Comparison of ENCODE assay signal across 1 cellular context in genomic region chr2:173965372-173966025, GRCh38.
A peak's percentile ranks its signal among the peaks of the same experiment; 100 is the strongest.
TF ChIP-seq lines count a peak whose summit lies in the region.

SP3 (minus strand) TSS chr2:173965373; CDS start chr2:173965171, 202 bp downstream.

TF ChIP-seq in HepG2, 621 proteins besides CTCF, POLR2A, EP300 and RAD21 (continued from another document and continues in another):
- TF ChIP-seq HINFP (CRISPR knock-in tag; IDR thresholded peaks at IDR 0.05; ENCODE audit: low read depth) (peak; percentile 56; the same call in 1 of the 2 replicates), ZNF281 (CRISPR knock-in tag; IDR thresholded peaks at IDR 0.05; ENCODE audit: borderline replicate concordance) (peak; percentile 51; the same call in 1 of the 2 replicates), CREB3 (CRISPR knock-in tag; IDR thresholded peaks at IDR 0.05) (no peak), SATB2 (CRISPR knock-in tag; IDR thresholded peaks at IDR 0.05) (no peak), FOXP1 (IDR thresholded peaks at IDR 0.05) (no peak), FOXP1 (CRISPR knock-in tag; IDR thresholded peaks at IDR 0.05) (0 out of 2 replicates have a peak, but pooled peaks have one; percentile 16), SMARCE1 (IDR thresholded peaks at IDR 0.05; ENCODE audit: borderline replicate concordance) (no peak), CBX5 (CRISPR knock-in tag; IDR thresholded peaks at IDR 0.05; ENCODE audit: borderline replicate concordance) (peak; percentile 13; the same call in 1 of the 2 replicates), E2F1 (CRISPR knock-in tag; IDR thresholded peaks at IDR 0.05) (peak; percentile 38; the same call in 1 of the 2 replicates), PHF5A (CRISPR knock-in tag; IDR thresholded peaks at IDR 0.05; ENCODE audit: low read depth, unreplicated experiment) (no peak), GATAD1 (CRISPR knock-in tag; IDR thresholded peaks at IDR 0.05) (peak; percentile 85), ZNF547 (CRISPR knock-in tag; IDR thresholded peaks at IDR 0.05) (no peak), ZNF274 (CRISPR knock-in tag; IDR thresholded peaks at IDR 0.05) (peak; percentile 33; the same call in 1 of the 2 replicates), SMAD1 (CRISPR knock-in tag; IDR thresholded peaks at IDR 0.05; ENCODE audit: borderline replicate concordance, low read depth) (no peak), YY1 (IDR thresholded peaks at IDR 0.05; ENCODE audit: insufficient read depth, insufficient replicate concordance, low read depth, low read length) (peak; percentile 86), AHR (CRISPR knock-in tag; IDR thresholded peaks at IDR 0.05) (peak; percentile 82), LRRFIP1 (CRISPR knock-in tag; conservative IDR thresholded peaks at IDR 0.05) (0 out of 2 replicates have a peak, but pooled peaks have one; percentile 6), HNRNPK (IDR thresholded peaks at IDR 0.05; ENCODE audit: low read depth, low read length, poor library complexity, severe bottlenecking) (peak; percentile 50), POLR2AphosphoS5 (IDR thresholded peaks at IDR 0.05; ENCODE audit: low read depth, low read length) (peak; percentile 85), PATZ1 (CRISPR knock-in tag; IDR thresholded peaks at IDR 0.05) (peak; percentile 96), ARID2 (CRISPR knock-in tag; IDR thresholded peaks at IDR 0.05; ENCODE audit: borderline replicate concordance) (no peak), ZNF710 (CRISPR knock-in tag; IDR thresholded peaks at IDR 0.05; ENCODE audit: borderline replicate concordance) (peak; percentile 65; the same call in 1 of the 2 replicates), SMAD3 (CRISPR knock-in tag; IDR thresholded peaks at IDR 0.05) (no peak; the same call in 1 of the 2 replicates), ZNF510 (CRISPR knock-in tag; IDR thresholded peaks at IDR 0.05; ENCODE audit: low read depth) (peak; percentile 99; the same call in 1 of the 2 replicates), ZNF580 (CRISPR knock-in tag; IDR thresholded peaks at IDR 0.05; ENCODE audit: borderline replicate concordance, low read depth) (peak; percentile 44; the same call in 1 of the 2 replicates), NFE2 (CRISPR knock-in tag; IDR thresholded peaks at IDR 0.05) (no peak), PRDM4 (CRISPR knock-in tag; IDR thresholded peaks at IDR 0.05; ENCODE audit: borderline replicate concordance) (no peak), FOXA1 (IDR thresholded peaks at IDR 0.05) (no peak), FOXA1 (CRISPR knock-in tag; IDR thresholded peaks at IDR 0.05) (peak; percentile 34; the same call in 1 of the 2 replicates), MED8 (CRISPR knock-in tag; IDR thresholded peaks at IDR 0.05; ENCODE audit: insufficient replicate concordance) (peak; percentile 77), CBX1 (IDR thresholded peaks at IDR 0.05; ENCODE audit: low read depth) (peak; percentile 47), SKIL (CRISPR knock-in tag; IDR thresholded peaks at IDR 0.05; ENCODE audit: borderline replicate concordance) (no peak), ZNF724P (CRISPR knock-in tag; IDR thresholded peaks at IDR 0.05; ENCODE audit: borderline replicate concordance) (peak; percentile 89), ZNF207 (IDR thresholded peaks at IDR 0.05; ENCODE audit: borderline replicate concordance) (no peak), EEA1 (CRISPR knock-in tag; IDR thresholded peaks at IDR 0.05; ENCODE audit: borderline replicate concordance) (peak; percentile 59; the same call in 1 of the 2 replicates), HOXA9 (CRISPR knock-in tag; IDR thresholded peaks at IDR 0.05; ENCODE audit: borderline replicate concordance) (0 out of 2 replicates have a peak, but pooled peaks have one; percentile 57), ZNF333 (CRISPR knock-in tag; IDR thresholded peaks at IDR 0.05; ENCODE audit: borderline replicate concordance) (peak; percentile 44; the same call in 1 of the 2 replicates), ZNF101 (CRISPR knock-in tag; IDR thresholded peaks at IDR 0.05; ENCODE audit: borderline replicate concordance, low read depth) (no peak), ZNF891 (CRISPR knock-in tag; IDR thresholded peaks at IDR 0.05) (peak; percentile 82), CEBPB (IDR thresholded peaks at IDR 0.05; ENCODE audit: borderline replicate concordance, low read depth, low read length) (no peak)
